In the genomic region with DNA sequence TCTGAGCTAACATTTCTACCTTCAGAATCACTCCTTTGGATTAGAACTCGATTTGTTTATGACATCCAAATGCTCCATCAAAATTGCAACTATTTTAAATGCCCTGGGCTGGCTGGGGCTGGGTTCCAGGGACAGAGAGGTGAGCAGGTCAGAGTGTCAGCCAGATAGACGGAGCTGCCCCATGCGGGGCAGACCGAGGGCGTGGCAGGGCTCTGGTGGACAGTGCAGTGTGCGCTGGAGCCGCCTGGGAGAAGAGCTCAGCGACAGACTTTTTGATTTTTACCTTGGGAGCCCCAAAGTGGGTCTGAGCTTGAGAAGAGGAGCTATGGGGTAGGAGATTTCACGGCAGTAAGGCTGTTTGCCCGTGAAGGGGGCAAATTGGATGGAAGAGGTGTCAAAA, we compare ENCODE assay signal across 30 cellular contexts. TPM values are rescaled to one million over a fixed set of nuclear protein-coding genes. Genes with fewer than 3 reads are reported as not detected.
"Had no signal": no experiment of that assay in that cellular context is flagged by ENCODE, and none has a peak within 500 bp of the region (broad histone marks: within the 10 kb centered on the region; RNA-seq: fewer than 3 reads in every experiment).

No MANE protein-coding gene starts in this region.

- H3K9me3 Mint-ChIP-seq: effector memory CD8-positive, alpha-beta T cell; nephron; stimulated activated memory B cell treated with anti-CD40 and anti-IgM and Interleukin-4, amounts not matched to agents 10 μg/mL and 1 μg/mL and 100 μg/mL, for 72 hours had no signal

- H3K4me1 ChIP-seq: pancreas, upper lobe of right lung, uterus had no signal

- H3K4me2 ChIP-seq: smooth muscle cell had no signal

- H3K27ac ChIP-seq: esophagus squamous epithelium, pancreas, thoracic aorta, tibial nerve, upper lobe of right lung, uterus had no signal

- H3K27ac Mint-ChIP-seq: effector memory CD8-positive, alpha-beta T cell; naive thymus-derived CD4-positive, alpha-beta T cell; nephron; stimulated activated memory B cell treated with anti-CD40 and anti-IgM and Interleukin-4, amounts not matched to agents 10 μg/mL and 1 μg/mL and 100 μg/mL, for 72 hours had no signal

- H3K4me3 Mint-ChIP-seq: effector memory CD8-positive, alpha-beta T cell; naive thymus-derived CD4-positive, alpha-beta T cell; nephron; stimulated activated memory B cell treated with anti-CD40 and anti-IgM and Interleukin-4, amounts not matched to agents 10 μg/mL and 1 μg/mL and 100 μg/mL, for 72 hours had no signal

- H3K27me3 ChIP-seq: pancreas, uterus had no signal

- H3K36me3 ChIP-seq: esophagus squamous epithelium, pancreas, thoracic aorta, tibial nerve, upper lobe of right lung, uterus had no signal

- H3K4me3 ChIP-seq: esophagus squamous epithelium, pancreas, smooth muscle cell, thoracic aorta, tibial nerve, upper lobe of right lung, uterus had no signal

- H3K36me3 Mint-ChIP-seq: naive thymus-derived CD4-positive, alpha-beta T cell; stimulated activated memory B cell treated with anti-CD40 and anti-IgM and Interleukin-4, amounts not matched to agents 10 μg/mL and 1 μg/mL and 100 μg/mL, for 72 hours had no signal

- H3K9me3 ChIP-seq: esophagus squamous epithelium, pancreas, thoracic aorta, tibial nerve, upper lobe of right lung, uterus had no signal

- DNase-seq: cerebellar nuclear complex; cortex of kidney; effector memory CD8-positive, alpha-beta T cell; erythroblast; esophagus squamous epithelium; head of caudate nucleus; mesendoderm; midbrain; naive thymus-derived CD4-positive, alpha-beta T cell; occipital lobe; pancreas; retina; stimulated activated CD4-positive, alpha-beta T cell treated with anti-CD3 and anti-CD28 coated beads, Interleukin-2, amount 100 ng/mL, for 24 hours; stimulated activated CD4-positive, alpha-beta T cell treated with anti-CD3 and anti-CD28 coated beads, Interleukin-4, amount 100 ng/mL, for 24 hours; stimulated activated naive CD8-positive, alpha-beta T cell treated with anti-CD3 and anti-CD28 coated beads, Interleukin-15, Interleukin-2, amounts not matched to agents 100 U/mL and 50 U/mL, for 24 hours; substantia nigra; upper lobe of right lung; uterus had no signal

- ATAC-seq: effector memory CD8-positive, alpha-beta T cell; naive thymus-derived CD4-positive, alpha-beta T cell; pancreas; sciatic nerve; stimulated activated memory B cell treated with anti-CD40 and anti-IgM and Interleukin-4, amounts not matched to agents 10 μg/mL and 1 μg/mL and 100 μg/mL, for 72 hours; stimulated activated naive CD8-positive, alpha-beta T cell treated with anti-CD3 and anti-CD28 coated beads, Interleukin-15, Interleukin-2, amounts not matched to agents 100 U/mL and 50 U/mL, for 24 hours; upper lobe of right lung had no signal

RNA-seq across cellular contexts. Expression of a gene that starts 33.8 kb away (rescaled TPM):
- total RNA-seq: dermis microvascular lymphatic vessel endothelial cell; esophagus squamous epithelium; frontal cortex; liver; lung microvascular endothelial cell; mucosa of gallbladder; naive thymus-derived CD4-positive, alpha-beta T cell; occipital lobe; pancreas; pulmonary artery endothelial cell; sciatic nerve; thoracic aorta; upper lobe of right lung; uterus had no signal
- polyA plus RNA-seq: liver; naive thymus-derived CD4-positive, alpha-beta T cell; pancreas had no signal
